ENCODE assay signal across 8 cellular contexts in the genomic region with DNA sequence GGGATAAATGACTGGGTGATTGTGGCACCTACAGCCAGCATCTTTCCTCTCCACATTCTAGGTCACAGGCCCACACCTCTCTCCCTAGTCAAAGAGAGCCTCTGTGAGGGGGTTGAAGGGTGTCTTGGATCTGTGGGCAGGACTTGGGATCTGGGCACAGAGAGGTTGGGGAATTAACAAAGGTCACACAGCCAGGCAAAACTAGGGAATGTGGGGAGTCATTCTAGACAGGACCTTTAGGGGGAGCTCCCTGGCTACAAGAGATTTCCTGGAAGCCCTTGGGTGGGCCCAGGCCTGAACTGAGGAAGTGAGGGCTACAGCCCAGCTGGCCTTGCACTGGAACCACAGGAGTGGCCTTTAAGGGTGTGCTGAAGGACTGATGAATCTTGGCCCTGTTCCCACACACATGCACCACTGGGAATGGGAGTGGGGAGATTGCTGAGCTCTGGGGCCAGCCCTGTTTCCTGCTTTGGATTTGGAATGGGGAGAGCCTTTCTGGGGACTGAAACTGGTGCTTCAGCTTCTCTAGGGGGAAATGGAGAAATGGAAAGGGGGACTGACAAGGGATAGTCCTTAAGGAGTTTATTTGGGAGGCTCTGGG. TPM values are rescaled to one million over a fixed set of nuclear protein-coding genes. Genes with fewer than 3 reads are reported as not detected.
A peak's percentile ranks its signal among the peaks of the same experiment; 100 is the strongest.
DNase-seq lines count a peak whose midpoint lies in the region; ATAC-seq and TF ChIP-seq lines count a peak whose summit lies in the region.

No MANE protein-coding gene starts in this region.

- intact Hi-C loops in activated CD8-positive, alpha-beta T cell treated with anti-CD3 and anti-CD28 coated beads for 36 hours (cut with micrococcal nuclease): loop anchor here (1.0 to 5.0 kb wide), 2 partner anchors 14 to 112 kb away; no protein-coding TSS in a partner anchor

- H3K9me3 Mint-ChIP-seq in activated CD8-positive, alpha-beta T cell treated with anti-CD3 and anti-CD28 coated beads for 36 hours: no peaks in the 10 kb centered on the region
- no peaks in the 10 kb centered on the region for H3K9me3 Mint-ChIP-seq in nephron progenitor cell

- peaks cover 1% of the 10 kb centered on the region for H3K36me3 Mint-ChIP-seq in activated CD8-positive, alpha-beta T cell treated with anti-CD3 and anti-CD28 coated beads for 36 hours (ENCODE audit: low read depth)
- H3K36me3 Mint-ChIP-seq in nephron progenitor cell (ENCODE audit: low read depth): no peaks in the 10 kb centered on the region

- no peak for ATAC-seq in activated CD8-positive, alpha-beta T cell treated with anti-CD3 and anti-CD28 coated beads for 36 hours
- ATAC-seq in HG03565 (IDR thresholded peaks at IDR 0.05; ENCODE audit: unreplicated experiment): no peak

- TF ChIP-seq CTCF in AG04449 (IDR thresholded peaks at IDR 0.05; ENCODE audit: insufficient read depth, low read length, missing control alignments): peak; percentile 65
- TF ChIP-seq CTCF in activated CD8-positive, alpha-beta T cell treated with anti-CD3 and anti-CD28 coated beads for 36 hours (IDR thresholded peaks at IDR 0.05): peak; percentile 54
- TF ChIP-seq CTCF in fibroblast of the aortic adventitia (IDR thresholded peaks at IDR 0.05; ENCODE audit: insufficient read depth, low read length): peak; percentile 78
- peak; percentile 46 for TF ChIP-seq CTCF in nephron progenitor cell (IDR thresholded peaks at IDR 0.05)

- H3K4me3 ChIP-seq in AG04449 (ENCODE audit: low read depth, low read length) (no peak overlapping the region), GM08714 (ENCODE audit: low read length) (peak overlapping the region; percentile 13; the same call in 1 of the 2 replicates), fibroblast of the aortic adventitia (ENCODE audit: low read depth, low read length) (no peak overlapping the region)

- H3K4me1 Mint-ChIP-seq in activated CD8-positive, alpha-beta T cell treated with anti-CD3 and anti-CD28 coated beads for 36 hours (ENCODE audit: low read depth): peaks cover 50% of the 10 kb centered on the region
- H3K4me1 Mint-ChIP-seq in nephron progenitor cell: peaks cover 74% of the 10 kb centered on the region

- POLR2A ChIA-PET in AG04449 (lab: Yijun Ruan, JAX): interaction anchor here (1.0 to 2.6 kb wide), 6 partner anchors 12 to 60 kb away, joined by 3 to 13 read pairs (median 4); partner anchors contain the start of gene CXXC5
- POLR2A ChIA-PET in activated CD8-positive, alpha-beta T cell treated with anti-CD3 and anti-CD28 coated beads for 36 hours (lab: Charles Lee): interaction anchor here (0.7 to 6.6 kb wide), 16 partner anchors 8 to 361 kb away, joined by 3 to 87 read pairs (median 4); partner anchors contain the start of gene CXXC5

- H3K4me3 Mint-ChIP-seq in activated CD8-positive, alpha-beta T cell treated with anti-CD3 and anti-CD28 coated beads for 36 hours: peak overlapping the region; percentile 55
- H3K4me3 Mint-ChIP-seq in nephron progenitor cell: peak overlapping the region; percentile 72

- CTCF ChIA-PET in AG04449 (lab: Yijun Ruan, JAX): interaction anchor here (0.7 to 15.0 kb wide), 32 partner anchors 9 to 334 kb away, joined by 3 to 795 read pairs (median 12); partner anchors contain the start of gene CXXC5
- CTCF ChIA-PET in activated CD8-positive, alpha-beta T cell treated with anti-CD3 and anti-CD28 coated beads for 36 hours (lab: Charles Lee): interaction anchor here (0.6 to 9.9 kb wide), 25 partner anchors 8 to 153 kb away, joined by 3 to 211 read pairs (median 4); partner anchors contain the start of genes CXXC5 and STING1

- DNase-seq in AG04449 (ENCODE audit: low read depth, low spot score) (no peak), NCI-H2029 treated with DMSO at 0.1 percent for 48 hours (lab: John Stamatoyannopoulos, UW) (peak; percentile 91), fibroblast of the aortic adventitia (ENCODE audit: low read depth) (peak; percentile 99), nephron progenitor cell (no peak)
- DNase-seq in activated CD8-positive, alpha-beta T cell treated with anti-CD3 and anti-CD28 coated beads for 36 hours: peak; percentile 42
- DNase-seq in central memory CD4-positive, alpha-beta T cell: no peak

- H3K27ac Mint-ChIP-seq in activated CD8-positive, alpha-beta T cell treated with anti-CD3 and anti-CD28 coated beads for 36 hours: peak overlapping the region; percentile 90
- H3K27ac Mint-ChIP-seq in nephron progenitor cell: peak overlapping the region; percentile 15

- H3K27me3 Mint-ChIP-seq in activated CD8-positive, alpha-beta T cell treated with anti-CD3 and anti-CD28 coated beads for 36 hours: no peaks in the 10 kb centered on the region
- peaks cover 3% of the 10 kb centered on the region for H3K27me3 Mint-ChIP-seq in nephron progenitor cell (ENCODE audit: low read depth, poor library complexity)

RNA-seq across cellular contexts. Expression of gene CXXC5, which starts 12.4 kb away (rescaled TPM):
- total RNA-seq in activated CD8-positive, alpha-beta T cell treated with anti-CD3 and anti-CD28 coated beads for 36 hours: 1 to 10 TPM; 3.5 to 4.3 TPM
- total RNA-seq in fibroblast of the aortic adventitia (ENCODE audit: low replicate concordance): 26.1 and 75.9 TPM in 2 replicates

Comparison
In these comparisons a context has a peak if more than half of its experiments do, and no peak if none do; other contexts are left out.
1. DNase-seq: peak in NCI-H2029 treated with DMSO at 0.1 percent for 48 hours (single experiment), activated CD8-positive, alpha-beta T cell treated with anti-CD3 and anti-CD28 coated beads for 36 hours (single experiment) and fibroblast of the aortic adventitia (single experiment); none in AG04449 (single experiment), nephron progenitor cell (single experiment) and central memory CD4-positive, alpha-beta T cell (single experiment).
2. Peak in every context shown above with its lines, with median percentiles within 50 percentile points of each other: CTCF ChIP-seq.